In the genomic region with DNA sequence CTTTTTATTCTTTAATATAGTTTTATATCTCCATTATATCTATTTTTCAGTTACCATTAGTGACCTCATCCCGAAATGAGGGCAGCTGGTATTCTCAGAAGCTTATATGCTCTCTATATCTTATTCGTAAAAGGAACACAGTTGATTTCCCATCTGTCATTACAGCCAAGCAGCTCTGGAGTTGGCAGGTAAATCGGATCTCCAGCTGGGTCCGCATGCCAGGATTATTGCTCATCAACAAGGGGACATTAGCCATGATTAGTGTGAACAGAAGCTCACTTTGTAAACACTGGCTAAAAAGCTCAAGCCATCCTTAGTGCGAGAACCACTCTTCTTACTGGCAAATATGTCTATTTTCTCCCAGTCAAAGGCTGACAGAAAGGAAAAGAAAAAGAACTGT, we compare ENCODE assay signal across 20 cellular contexts.
DNase-seq lines count a peak whose midpoint lies in the region; ATAC-seq, FAIRE-seq and TF ChIP-seq lines count a peak whose summit lies in the region.
"Had no signal": no experiment of that assay in that cellular context is flagged by ENCODE, and none has a peak within 500 bp of the region (broad histone marks: within the 10 kb centered on the region; RNA-seq: fewer than 3 reads in every experiment).

No MANE protein-coding gene starts in this region.

- CTCF ChIA-PET in A549 (lab: Yijun Ruan, JAX), result interaction anchor here (2.6 kb wide), 1 partner anchor 14 kb away, joined by 10 read pairs; no protein-coding TSS in a partner anchor

- H3K9me3 ChIP-seq in A549, result no peaks in the 10 kb centered on the region
- H3K9me3 ChIP-seq: esophagus squamous epithelium, tibial nerve had no signal

- H3K4me1 Mint-ChIP-seq in activated T-cell treated with anti-CD3 and anti-CD28 coated beads, Interleukin-2, amount 50 U/mL, for 72 hours (ENCODE audit: low read depth), result no peaks in the 10 kb centered on the region
- H3K4me1 Mint-ChIP-seq: stimulated activated naive B cell treated with anti-CD40 and anti-IgM and Interleukin-4, amounts not matched to agents 10 μg/mL and 1 μg/mL and 100 μg/mL, for 72 hours had no signal

- H3K27ac Mint-ChIP-seq in activated T-cell treated with anti-CD3 and anti-CD28 coated beads, Interleukin-2, amount 50 U/mL, for 72 hours, result no peak overlapping the region
- H3K27ac Mint-ChIP-seq: activated CD8-positive, alpha-beta T cell treated with anti-CD3 and anti-CD28 coated beads for 36 hours; CD4-positive, CD25-positive, alpha-beta regulatory T cell; stimulated activated naive B cell treated with anti-CD40 and anti-IgM and Interleukin-4, amounts not matched to agents 10 μg/mL and 1 μg/mL and 100 μg/mL, for 72 hours had no signal

- peaks cover 14% of the 10 kb centered on the region for H3K4me1 ChIP-seq in A549
- H3K4me1 ChIP-seq: esophagus squamous epithelium, tibial nerve had no signal

- TF ChIP-seq RAD21 in A549 (conservative IDR thresholded peaks at IDR 0.05 in 1 of 2, IDR thresholded peaks at IDR 0.05 in 1 of 2), result no peak

- POLR2A ChIA-PET in A549 (lab: Yijun Ruan, JAX), result no interaction called here

- 69% methylated on average over 5 of the region's 5 CpGs for WGBS in A549 (ENCODE audit: missing lambda C conversion rate)

- TF ChIP-seq CTCF in A549 (IDR thresholded peaks at IDR 0.05), result no peak

- DNase-seq in A549 (ENCODE audit: low read depth in 1 of 2, low spot score in 1 of 2) (no peak), LHCN-M2 (ENCODE audit: low read depth) (peak; percentile 31), NCI-H82 treated with DMSO at 0.1 percent for 48 hours (lab: John Stamatoyannopoulos, UW; ENCODE audit: unreplicated experiment) (peak; percentile 93), dermis blood vessel endothelial cell (peak; percentile 50), hepatic stellate cell (ENCODE audit: low spot score) (no peak)
- no peak for DNase-seq in activated T-cell treated with anti-CD3 and anti-CD28 coated beads, Interleukin-2, amount 50 U/mL, for 72 hours
- DNase-seq: activated CD8-positive, alpha-beta T cell treated with anti-CD3 and anti-CD28 coated beads for 36 hours; activated T-cell treated with anti-CD3 and anti-CD28 coated beads, Interleukin-2, amount 50 U/mL, for 4 hours; CD4-positive, CD25-positive, alpha-beta regulatory T cell; effector CD4-positive, alpha-beta T cell; esophagus squamous epithelium; H9; occipital lobe; right cardiac atrium; SHP77; stimulated activated naive B cell treated with anti-CD40 and anti-IgM and Interleukin-4, amounts not matched to agents 10 μg/mL and 1 μg/mL and 100 μg/mL, for 72 hours had no signal

- peaks cover 28% of the 10 kb centered on the region for H3K27me3 Mint-ChIP-seq in activated T-cell treated with anti-CD3 and anti-CD28 coated beads, Interleukin-2, amount 50 U/mL, for 72 hours (ENCODE audit: low read depth)
- H3K27me3 Mint-ChIP-seq: stimulated activated naive B cell treated with anti-CD40 and anti-IgM and Interleukin-4, amounts not matched to agents 10 μg/mL and 1 μg/mL and 100 μg/mL, for 72 hours had no signal

- ATAC-seq in A549, result no peak
- ATAC-seq in GM21528 (IDR thresholded peaks at IDR 0.05; ENCODE audit: low FRiP score, unreplicated experiment), result no peak
- ATAC-seq in activated T-cell treated with anti-CD3 and anti-CD28 coated beads, Interleukin-2, amount 50 U/mL, for 72 hours (replicated peaks in 1 of 2), result no peak
- no peak for ATAC-seq in GM19351 (IDR thresholded peaks at IDR 0.05; ENCODE audit: unreplicated experiment)
- ATAC-seq: activated CD8-positive, alpha-beta T cell treated with anti-CD3 and anti-CD28 coated beads for 36 hours; activated naive CD4-positive, alpha-beta T cell treated with anti-CD3 and anti-CD28 coated beads, Interleukin-2, amount 50 U/mL, for 72 hours; activated T-cell treated with anti-CD3 and anti-CD28 coated beads, Interleukin-2, amount 50 U/mL, for 4 hours; right cardiac atrium; stimulated activated naive B cell treated with anti-CD40 and anti-IgM and Interleukin-4, amounts not matched to agents 10 μg/mL and 1 μg/mL and 100 μg/mL, for 72 hours had no signal

- peak overlapping the region in 1 of 2 experiments; percentile 67; a peak in 2 of 6 replicates for H3K27ac ChIP-seq in A549
- H3K27ac ChIP-seq: esophagus squamous epithelium, tibial nerve had no signal

- no peaks in the 10 kb centered on the region for H3K36me3 Mint-ChIP-seq in activated T-cell treated with anti-CD3 and anti-CD28 coated beads, Interleukin-2, amount 50 U/mL, for 72 hours (ENCODE audit: insufficient read depth in 2 of 2)
- H3K36me3 Mint-ChIP-seq: activated naive CD4-positive, alpha-beta T cell treated with anti-CD3 and anti-CD28 coated beads, Interleukin-2, amount 50 U/mL, for 72 hours; CD4-positive, CD25-positive, alpha-beta regulatory T cell; stimulated activated naive B cell treated with anti-CD40 and anti-IgM and Interleukin-4, amounts not matched to agents 10 μg/mL and 1 μg/mL and 100 μg/mL, for 72 hours had no signal

- no peak for FAIRE-seq in A549 (lab: Jason Lieb, UNC)

- H3K9me3 Mint-ChIP-seq in activated T-cell treated with anti-CD3 and anti-CD28 coated beads, Interleukin-2, amount 50 U/mL, for 72 hours, result no peaks in the 10 kb centered on the region
- H3K9me3 Mint-ChIP-seq: activated naive CD4-positive, alpha-beta T cell treated with anti-CD3 and anti-CD28 coated beads, Interleukin-2, amount 50 U/mL, for 72 hours; activated T-cell treated with anti-CD3 and anti-CD28 coated beads, Interleukin-2, amount 50 U/mL, for 4 hours had no signal

- H3K4me3 ChIP-seq in A549, result no peak overlapping the region
- H3K4me3 ChIP-seq: esophagus squamous epithelium, tibial nerve had no signal

- no peak overlapping the region for H3K4me3 Mint-ChIP-seq in activated T-cell treated with anti-CD3 and anti-CD28 coated beads, Interleukin-2, amount 50 U/mL, for 72 hours
- H3K4me3 Mint-ChIP-seq: activated CD8-positive, alpha-beta T cell treated with anti-CD3 and anti-CD28 coated beads for 36 hours; activated T-cell treated with anti-CD3 and anti-CD28 coated beads, Interleukin-2, amount 50 U/mL, for 4 hours; CD4-positive, CD25-positive, alpha-beta regulatory T cell; H9; stimulated activated naive B cell treated with anti-CD40 and anti-IgM and Interleukin-4, amounts not matched to agents 10 μg/mL and 1 μg/mL and 100 μg/mL, for 72 hours had no signal

- H3K4me2 ChIP-seq in A549, result peak overlapping the region; percentile 10; the same call in 1 of the 3 replicates

- no peak for TF ChIP-seq EP300 in A549 (IDR thresholded peaks at IDR 0.05)

- TF ChIP-seq POLR2A in A549 (IDR thresholded peaks at IDR 0.05; ENCODE audit: low read length), result no peak

TF ChIP-seq in A549, 52 proteins besides CTCF, POLR2A, EP300 and RAD21:
- TF ChIP-seq NR3C1 (IDR thresholded peaks at IDR 0.05), result no peak
- TF ChIP-seq CBX2 (IDR thresholded peaks at IDR 0.05; ENCODE audit: borderline replicate concordance, low read depth), result no peak

Comparison
In these comparisons a context has a peak if more than half of its experiments do, and no peak if none do; other contexts are left out.
1. DNase-seq: peak in LHCN-M2 (single experiment), NCI-H82 treated with DMSO at 0.1 percent for 48 hours (single experiment) and dermis blood vessel endothelial cell (single experiment); none in A549 (0 of 2), activated T-cell treated with anti-CD3 and anti-CD28 coated beads, Interleukin-2, amount 50 U/mL, for 72 hours (0 of 2) and hepatic stellate cell (single experiment).